8 cellular contexts compared by ENCODE assay signal in the genomic region with DNA sequence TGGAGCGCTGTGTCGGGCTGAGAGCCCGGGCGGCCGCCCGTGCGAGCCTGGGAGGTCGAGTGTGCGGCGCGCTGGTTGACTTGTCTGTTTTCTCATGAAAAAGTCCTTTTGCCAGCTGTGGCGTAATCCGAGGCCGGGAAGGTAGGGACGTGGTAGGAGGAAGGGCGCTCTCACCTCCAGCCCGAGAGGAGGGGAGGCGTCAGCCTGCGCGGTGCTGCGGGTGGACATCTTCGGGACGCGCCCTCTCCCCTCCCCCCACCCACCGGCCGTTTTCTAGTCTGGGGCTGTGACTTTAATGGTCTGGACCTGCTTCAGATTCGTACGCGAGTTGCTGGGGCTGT. TPM values are rescaled to one million over a fixed set of nuclear protein-coding genes. Genes with fewer than 3 reads are reported as not detected.
DNase-seq lines count a peak whose midpoint lies in the region; ATAC-seq lines count a peak whose summit lies in the region.

No MANE protein-coding gene starts in this region.

- no peaks in the 10 kb centered on the region for H3K9me3 Mint-ChIP-seq in T-helper 1 cell treated with Interleukin-12 subunit alpha and Interleukin-12 subunit beta and Interleukin-4 antibody, amounts not matched to agents 30 μg/mL and 1 μg/mL, for 36 hours

- H3K27me3 ChIP-seq in MG63, result no peaks in the 10 kb centered on the region
- H3K27me3 ChIP-seq in layer of hippocampus (ENCODE audit: control insufficient read depth, insufficient read depth, low read length), result no peaks in the 10 kb centered on the region

- peak overlapping the region; percentile 72 for H3K4me3 ChIP-seq in MG63

- no peak for ATAC-seq in GM18520 (IDR thresholded peaks at IDR 0.05; ENCODE audit: unreplicated experiment)

- DNase-seq in GM04504 (ENCODE audit: low read depth), result peak; percentile 17
- DNase-seq in HCEC 1CT, result peak; percentile 46
- DNase-seq in MG63, result peak; percentile 72
- DNase-seq in central memory CD4-positive, alpha-beta T cell, result peak; percentile 36
- DNase-seq in stimulated activated CD4-positive, alpha-beta T cell treated with anti-CD3 and anti-CD28 coated beads, Interleukin-2, amount 100 ng/mL, for 48 hours, result peak; percentile 32 to 34

- H3K36me3 ChIP-seq in MG63, result peaks cover 19% of the 10 kb centered on the region

- peak overlapping the region; percentile 96 for H3K27ac Mint-ChIP-seq in T-helper 1 cell treated with Interleukin-12 subunit alpha and Interleukin-12 subunit beta and Interleukin-4 antibody, amounts not matched to agents 30 μg/mL and 1 μg/mL, for 36 hours

- peaks cover 12% of the 10 kb centered on the region for H3K36me3 Mint-ChIP-seq in T-helper 1 cell treated with Interleukin-12 subunit alpha and Interleukin-12 subunit beta and Interleukin-4 antibody, amounts not matched to agents 30 μg/mL and 1 μg/mL, for 36 hours (ENCODE audit: low read depth)

- H3K4me3 Mint-ChIP-seq in T-helper 1 cell treated with Interleukin-12 subunit alpha and Interleukin-12 subunit beta and Interleukin-4 antibody, amounts not matched to agents 30 μg/mL and 1 μg/mL, for 36 hours, result peak overlapping the region; percentile 97

- H3K4me1 Mint-ChIP-seq in T-helper 1 cell treated with Interleukin-12 subunit alpha and Interleukin-12 subunit beta and Interleukin-4 antibody, amounts not matched to agents 30 μg/mL and 1 μg/mL, for 36 hours (ENCODE audit: low read depth), result peaks cover 44% of the 10 kb centered on the region

- no peaks in the 10 kb centered on the region for H3K27me3 Mint-ChIP-seq in T-helper 1 cell treated with Interleukin-12 subunit alpha and Interleukin-12 subunit beta and Interleukin-4 antibody, amounts not matched to agents 30 μg/mL and 1 μg/mL, for 36 hours (ENCODE audit: low read depth)

- H3K9me3 ChIP-seq in MG63, result no peaks in the 10 kb centered on the region

- H3K27ac ChIP-seq in layer of hippocampus (ENCODE audit: low read depth, low read length), result peak overlapping the region; percentile 93

RNA-seq across cellular contexts. Expression of gene NCK1, which starts 0.6 kb away (rescaled TPM):
- 48.6 and 107 TPM in 2 replicates for total RNA-seq in MG63 (2014; rRNA removed; shearing (Covaris generic); ENCODE audit: low replicate concordance)

RNA-seq across cellular contexts. Expression of gene SLC35G2, which starts 43.7 kb away (rescaled TPM):
- total RNA-seq in MG63 (2014; rRNA removed; shearing (Covaris generic); ENCODE audit: low replicate concordance), result 6.7 and 8.9 TPM in 2 replicates

Comparison
In these comparisons a context has a peak if more than half of its experiments do, and no peak if none do; other contexts are left out.
1. DNase-seq: peak in every context shown above with its lines; median percentile 72 in MG63; 46 in HCEC 1CT; 36 in central memory CD4-positive, alpha-beta T cell; 33 in stimulated activated CD4-positive, alpha-beta T cell treated with anti-CD3 and anti-CD28 coated beads, Interleukin-2, amount 100 ng/mL, for 48 hours; 17 in GM04504.